ENCODE assay signal across 2 cellular contexts in genomic region chr16:12201216-12201615, GRCh38.
TF ChIP-seq lines count a peak whose summit lies in the region.

No MANE protein-coding gene starts in this region.

TF ChIP-seq in IMR-90, 13 proteins besides CTCF, POLR2A, EP300 and RAD21 (continued from another document):
- TF ChIP-seq FOS (IDR thresholded peaks at IDR 0.05; ENCODE audit: low read depth, low read length) = no peak
- no peak for TF ChIP-seq SMC3 (IDR thresholded peaks at IDR 0.05; ENCODE audit: low read depth, low read length)
- no peak for TF ChIP-seq RFX5 (IDR thresholded peaks at IDR 0.05; ENCODE audit: low read depth, low read length)
- TF ChIP-seq, protein P1, sequence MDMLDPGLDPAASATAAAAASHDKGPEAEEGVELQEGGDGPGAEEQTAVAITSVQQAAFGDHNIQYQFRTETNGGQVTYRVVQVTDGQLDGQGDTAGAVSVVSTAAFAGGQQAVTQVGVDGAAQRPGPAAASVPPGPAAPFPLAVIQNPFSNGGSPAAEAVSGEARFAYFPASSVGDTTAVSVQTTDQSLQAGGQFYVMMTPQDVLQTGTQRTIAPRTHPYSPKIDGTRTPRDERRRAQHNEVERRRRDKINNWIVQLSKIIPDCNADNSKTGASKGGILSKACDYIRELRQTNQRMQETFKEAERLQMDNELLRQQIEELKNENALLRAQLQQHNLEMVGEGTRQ (IDR thresholded peaks at IDR 0.05; ENCODE audit: low read depth, low read length) = no peak
- no peak for TF ChIP-seq MAFK (IDR thresholded peaks at IDR 0.05; ENCODE audit: low read depth, low read length)
- TF ChIP-seq, protein P2, sequence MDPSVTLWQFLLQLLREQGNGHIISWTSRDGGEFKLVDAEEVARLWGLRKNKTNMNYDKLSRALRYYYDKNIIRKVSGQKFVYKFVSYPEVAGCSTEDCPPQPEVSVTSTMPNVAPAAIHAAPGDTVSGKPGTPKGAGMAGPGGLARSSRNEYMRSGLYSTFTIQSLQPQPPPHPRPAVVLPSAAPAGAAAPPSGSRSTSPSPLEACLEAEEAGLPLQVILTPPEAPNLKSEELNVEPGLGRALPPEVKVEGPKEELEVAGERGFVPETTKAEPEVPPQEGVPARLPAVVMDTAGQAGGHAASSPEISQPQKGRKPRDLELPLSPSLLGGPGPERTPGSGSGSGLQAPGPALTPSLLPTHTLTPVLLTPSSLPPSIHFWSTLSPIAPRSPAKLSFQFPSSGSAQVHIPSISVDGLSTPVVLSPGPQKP (IDR thresholded peaks at IDR 0.05; ENCODE audit: borderline replicate concordance, low read depth, low read length) = no peak
- TF ChIP-seq BHLHE40 (IDR thresholded peaks at IDR 0.05; ENCODE audit: low read depth, low read length) = no peak
- no peak for TF ChIP-seq RCOR1 (IDR thresholded peaks at IDR 0.05; ENCODE audit: insufficient replicate concordance, low read length)
- TF ChIP-seq CHD1 (IDR thresholded peaks at IDR 0.05; ENCODE audit: low read depth, low read length) = no peak
- no peak for TF ChIP-seq MXI1 (IDR thresholded peaks at IDR 0.05; ENCODE audit: borderline replicate concordance, low read depth, low read length)
- TF ChIP-seq MAZ (IDR thresholded peaks at IDR 0.05; ENCODE audit: borderline replicate concordance, low read depth, low read length) = no peak
- no peak for TF ChIP-seq CEBPB (IDR thresholded peaks at IDR 0.05; ENCODE audit: low read depth, low read length)

TF ChIP-seq in HepG2, 621 proteins besides CTCF, POLR2A, EP300 and RAD21:
- no peak for TF ChIP-seq TCF12 (IDR thresholded peaks at IDR 0.05)
- no peak for TF ChIP-seq TCF12 (CRISPR knock-in tag; IDR thresholded peaks at IDR 0.05)
- no peak for TF ChIP-seq ZNF878 (CRISPR knock-in tag; IDR thresholded peaks at IDR 0.05)
- no peak for TF ChIP-seq SETDB1 (CRISPR knock-in tag; IDR thresholded peaks at IDR 0.05; ENCODE audit: borderline replicate concordance)
- no peak for TF ChIP-seq HMGA1 (CRISPR knock-in tag; conservative IDR thresholded peaks at IDR 0.05)
- TF ChIP-seq TRIM24 (CRISPR knock-in tag; IDR thresholded peaks at IDR 0.05) = no peak
- no peak for TF ChIP-seq ZNF329 (CRISPR knock-in tag; IDR thresholded peaks at IDR 0.05; ENCODE audit: low read depth)
- TF ChIP-seq, protein P3, sequence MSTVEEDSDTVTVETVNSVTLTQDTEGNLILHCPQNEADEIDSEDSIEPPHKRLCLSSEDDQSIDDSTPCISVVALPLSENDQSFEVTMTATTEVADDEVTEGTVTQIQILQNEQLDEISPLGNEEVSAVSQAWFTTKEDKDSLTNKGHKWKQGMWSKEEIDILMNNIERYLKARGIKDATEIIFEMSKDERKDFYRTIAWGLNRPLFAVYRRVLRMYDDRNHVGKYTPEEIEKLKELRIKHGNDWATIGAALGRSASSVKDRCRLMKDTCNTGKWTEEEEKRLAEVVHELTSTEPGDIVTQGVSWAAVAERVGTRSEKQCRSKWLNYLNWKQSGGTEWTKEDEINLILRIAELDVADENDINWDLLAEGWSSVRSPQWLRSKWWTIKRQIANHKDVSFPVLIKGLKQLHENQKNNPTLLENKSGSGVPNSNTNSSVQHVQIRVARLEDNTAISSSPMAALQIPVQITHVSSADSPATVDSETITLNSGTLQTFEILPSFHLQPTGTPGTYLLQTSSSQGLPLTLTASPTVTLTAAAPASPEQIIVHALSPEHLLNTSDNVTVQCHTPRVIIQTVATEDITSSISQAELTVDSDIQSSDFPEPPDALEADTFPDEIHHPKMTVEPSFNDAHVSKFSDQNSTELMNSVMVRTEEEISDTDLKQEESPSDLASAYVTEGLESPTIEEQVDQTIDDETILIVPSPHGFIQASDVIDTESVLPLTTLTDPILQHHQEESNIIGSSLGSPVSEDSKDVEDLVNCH (CRISPR knock-in tag; IDR thresholded peaks at IDR 0.05) = no peak
- no peak for TF ChIP-seq ZNF558 (CRISPR knock-in tag; IDR thresholded peaks at IDR 0.05; ENCODE audit: borderline replicate concordance)
- TF ChIP-seq, protein P4, sequence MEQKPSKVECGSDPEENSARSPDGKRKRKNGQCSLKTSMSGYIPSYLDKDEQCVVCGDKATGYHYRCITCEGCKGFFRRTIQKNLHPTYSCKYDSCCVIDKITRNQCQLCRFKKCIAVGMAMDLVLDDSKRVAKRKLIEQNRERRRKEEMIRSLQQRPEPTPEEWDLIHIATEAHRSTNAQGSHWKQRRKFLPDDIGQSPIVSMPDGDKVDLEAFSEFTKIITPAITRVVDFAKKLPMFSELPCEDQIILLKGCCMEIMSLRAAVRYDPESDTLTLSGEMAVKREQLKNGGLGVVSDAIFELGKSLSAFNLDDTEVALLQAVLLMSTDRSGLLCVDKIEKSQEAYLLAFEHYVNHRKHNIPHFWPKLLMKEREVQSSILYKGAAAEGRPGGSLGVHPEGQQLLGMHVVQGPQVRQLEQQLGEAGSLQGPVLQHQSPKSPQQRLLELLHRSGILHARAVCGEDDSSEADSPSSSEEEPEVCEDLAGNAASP (CRISPR knock-in tag; IDR thresholded peaks at IDR 0.05; ENCODE audit: borderline replicate concordance) = no peak
- no peak for TF ChIP-seq GLMP (CRISPR knock-in tag; IDR thresholded peaks at IDR 0.05; ENCODE audit: borderline replicate concordance)
- TF ChIP-seq DMAP1 (CRISPR knock-in tag; IDR thresholded peaks at IDR 0.05) = no peak
- TF ChIP-seq ZNF17 (CRISPR knock-in tag; IDR thresholded peaks at IDR 0.05) = no peak
- TF ChIP-seq, protein P5, sequence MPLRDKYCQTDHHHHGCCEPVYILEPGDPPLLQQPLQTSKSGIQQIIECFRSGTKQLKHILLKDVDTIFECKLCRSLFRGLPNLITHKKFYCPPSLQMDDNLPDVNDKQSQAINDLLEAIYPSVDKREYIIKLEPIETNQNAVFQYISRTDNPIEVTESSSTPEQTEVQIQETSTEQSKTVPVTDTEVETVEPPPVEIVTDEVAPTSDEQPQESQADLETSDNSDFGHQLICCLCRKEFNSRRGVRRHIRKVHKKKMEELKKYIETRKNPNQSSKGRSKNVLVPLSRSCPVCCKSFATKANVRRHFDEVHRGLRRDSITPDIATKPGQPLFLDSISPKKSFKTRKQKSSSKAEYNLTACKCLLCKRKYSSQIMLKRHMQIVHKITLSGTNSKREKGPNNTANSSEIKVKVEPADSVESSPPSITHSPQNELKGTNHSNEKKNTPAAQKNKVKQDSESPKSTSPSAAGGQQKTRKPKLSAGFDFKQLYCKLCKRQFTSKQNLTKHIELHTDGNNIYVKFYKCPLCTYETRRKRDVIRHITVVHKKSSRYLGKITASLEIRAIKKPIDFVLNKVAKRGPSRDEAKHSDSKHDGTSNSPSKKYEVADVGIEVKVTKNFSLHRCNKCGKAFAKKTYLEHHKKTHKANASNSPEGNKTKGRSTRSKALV (CRISPR knock-in tag; IDR thresholded peaks at IDR 0.05) = no peak
- TF ChIP-seq NFYB (CRISPR knock-in tag; IDR thresholded peaks at IDR 0.05) = no peak
- TF ChIP-seq CBFB (CRISPR knock-in tag; IDR thresholded peaks at IDR 0.05) = no peak
- TF ChIP-seq ZBTB7A (CRISPR knock-in tag; IDR thresholded peaks at IDR 0.05) = no peak
- no peak for TF ChIP-seq ZNF383 (CRISPR knock-in tag; IDR thresholded peaks at IDR 0.05; ENCODE audit: borderline replicate concordance)
- no peak for TF ChIP-seq CEBPB (IDR thresholded peaks at IDR 0.05; ENCODE audit: borderline replicate concordance, low read depth, low read length)
TF ChIP-seq in HepG2: peak in this region for 0.
